In the genomic region with DNA sequence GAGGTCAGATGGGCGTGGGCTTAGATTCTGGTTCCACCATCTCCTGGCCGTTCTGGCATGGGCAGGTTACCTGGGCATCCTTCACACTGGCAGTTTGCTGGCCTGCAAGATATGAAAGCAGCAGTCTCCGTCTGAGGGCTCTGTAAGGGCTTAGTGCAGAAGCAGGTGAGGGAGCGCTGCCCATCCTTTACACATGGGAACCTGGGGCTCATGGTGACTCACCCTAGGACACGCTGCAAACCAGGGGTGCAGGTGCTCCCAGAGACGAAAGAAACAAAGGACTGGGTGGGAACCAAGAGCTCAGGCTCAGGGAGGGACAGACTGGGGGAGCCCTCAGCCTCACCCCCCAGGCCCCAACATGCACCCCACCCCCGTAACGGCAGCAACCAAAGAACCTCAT, we compare ENCODE assay signal across 21 cellular contexts.
"Had no signal": no experiment of that assay in that cellular context is flagged by ENCODE, and none has a peak within 500 bp of the region (broad histone marks: within the 10 kb centered on the region; RNA-seq: fewer than 3 reads in every experiment).

No MANE protein-coding gene starts in this region.

- H3K9ac ChIP-seq: KMS-11, SK-N-SH had no signal

- H3K4me1 Mint-ChIP-seq: IgD-negative memory B cell had no signal

- H3K36me3 Mint-ChIP-seq: IgD-negative memory B cell had no signal

- H3K27ac Mint-ChIP-seq: IgD-negative memory B cell had no signal

- H3K4me3 ChIP-seq: K562 had no signal

- H3K4me2 ChIP-seq: KMS-11, SK-N-SH had no signal

- H3K4me3 Mint-ChIP-seq: IgD-negative memory B cell had no signal

- DNase-seq: Kasumi-1, MM.1S, NCI-H1092 treated with DMSO at 0.1 percent for 48 hours, NCI-H1436, NCI-H187, NCI-H2029, NCI-H2081 treated with DMSO at 0.1 percent for 48 hours, NCI-H2171, NCI-H226, NCI-H446, NCI-H510A, NCI-H524 treated with DMSO at 0.1 percent for 48 hours, NCI-H69, NCI-H774, RPMI8226, SHP77, SK-N-SH had no signal

- ATAC-seq: HepG2, K562 had no signal

- H3K9me3 ChIP-seq: SK-N-SH had no signal

- H3K27ac ChIP-seq: KMS-11 had no signal
